Comparison of ENCODE assay signal across 8 cellular contexts in the genomic region with DNA sequence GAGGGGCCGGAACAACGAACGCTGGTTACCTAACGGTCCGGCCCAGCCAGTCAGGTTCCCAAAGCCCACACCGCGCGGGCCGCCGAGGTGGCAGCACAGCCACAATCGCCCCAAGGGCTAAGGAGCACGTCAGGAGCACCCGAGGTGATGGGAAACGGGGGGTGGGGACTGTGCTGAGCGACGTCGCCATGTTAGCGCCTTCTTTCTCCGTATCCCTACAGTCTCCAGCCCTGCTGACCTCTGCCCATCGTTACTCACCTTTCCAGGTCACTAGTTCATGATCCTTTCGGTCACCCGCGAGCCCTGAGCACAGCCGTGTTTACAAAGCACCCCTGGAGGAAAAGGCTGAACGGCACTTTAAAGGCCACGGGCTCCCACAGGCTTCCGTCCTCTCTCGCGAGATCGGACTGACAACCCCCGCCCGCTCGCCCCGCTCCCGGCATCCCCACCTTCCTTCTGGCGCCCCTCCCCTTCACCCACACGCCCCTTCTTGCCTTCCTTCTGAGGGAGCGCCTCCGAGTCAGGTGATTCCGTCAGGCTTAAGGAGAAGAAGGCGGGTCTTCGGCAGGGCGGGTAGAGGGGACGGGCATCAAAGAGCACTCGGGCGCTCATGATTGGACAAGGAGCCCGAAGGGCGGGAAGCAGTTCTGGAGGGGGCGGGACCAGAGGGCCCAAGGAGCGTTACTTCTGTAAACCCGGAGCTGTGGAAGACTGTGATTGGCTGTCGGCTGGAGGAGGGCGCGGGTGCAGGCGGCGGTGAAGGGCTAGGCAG. TPM values are rescaled to one million over a fixed set of nuclear protein-coding genes. Genes with fewer than 3 reads are reported as not detected.
DNase-seq lines count a peak whose midpoint lies in the region; ATAC-seq and TF ChIP-seq lines count a peak whose summit lies in the region.

A gene with protein sequence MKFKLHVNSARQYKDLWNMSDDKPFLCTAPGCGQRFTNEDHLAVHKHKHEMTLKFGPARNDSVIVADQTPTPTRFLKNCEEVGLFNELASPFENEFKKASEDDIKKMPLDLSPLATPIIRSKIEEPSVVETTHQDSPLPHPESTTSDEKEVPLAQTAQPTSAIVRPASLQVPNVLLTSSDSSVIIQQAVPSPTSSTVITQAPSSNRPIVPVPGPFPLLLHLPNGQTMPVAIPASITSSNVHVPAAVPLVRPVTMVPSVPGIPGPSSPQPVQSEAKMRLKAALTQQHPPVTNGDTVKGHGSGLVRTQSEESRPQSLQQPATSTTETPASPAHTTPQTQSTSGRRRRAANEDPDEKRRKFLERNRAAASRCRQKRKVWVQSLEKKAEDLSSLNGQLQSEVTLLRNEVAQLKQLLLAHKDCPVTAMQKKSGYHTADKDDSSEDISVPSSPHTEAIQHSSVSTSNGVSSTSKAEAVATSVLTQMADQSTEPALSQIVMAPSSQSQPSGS (minus strand): TSS at position 412 of the 772 bp plus-strand sequence. CDS start 31,760 bp downstream, outside the sequence.

- DNase-seq in CD14-positive monocyte (ENCODE audit: low spot score) (peak; percentile 100), NCI-H82 (lab: John Stamatoyannopoulos, UW) (peak; percentile 100), dermis blood vessel endothelial cell (peak; percentile 100), left lung (peak; percentile 98 to 100)
- peak; percentile 97 to 98 for DNase-seq in activated CD4-positive, alpha-beta T cell treated with anti-CD3 and anti-CD28 coated beads, Interleukin-2, amount 50 U/mL, for 48 hours
- DNase-seq in stimulated activated CD4-positive, alpha-beta T cell treated with anti-CD3 and anti-CD28 coated beads, Interleukin-2, amount 100 ng/mL, for 48 hours = peak; percentile 91

- no peaks in the 10 kb centered on the region for H3K27me3 Mint-ChIP-seq in CD14-positive monocyte (ENCODE audit: low read depth in 3 of 3)

- no peaks in the 10 kb centered on the region for H3K9me3 Mint-ChIP-seq in CD14-positive monocyte

- peak within 1 kb of the TSS; percentile 100 for H3K4me3 Mint-ChIP-seq in CD14-positive monocyte

- peaks cover 5 to 11% of the 10 kb centered on the region in 2 donors for H3K36me3 Mint-ChIP-seq in CD14-positive monocyte

- no peaks in the 10 kb centered on the region for H3K9me3 ChIP-seq in left lung

- H3K4me3 ChIP-seq in left lung = peak within 1 kb of the TSS; percentile 84 to 92

- peaks cover 21% of the 10 kb centered on the region for H3K4me1 Mint-ChIP-seq in CD14-positive monocyte

- intact Hi-C loops in CD14-positive monocyte (cut with micrococcal nuclease) = no loop called here
- intact Hi-C loops in left lung (cut with DNase I) = no loop called here

- H3K36me3 ChIP-seq in left lung = no peaks in the 10 kb centered on the region

- H3K27ac Mint-ChIP-seq in CD14-positive monocyte = peak within 1 kb of the TSS; percentile 98 to 100 (median 99)

- peaks cover 0 to 26% of the 10 kb centered on the region in 2 donors for H3K4me1 ChIP-seq in left lung

- peak within 1 kb of the TSS; percentile 90 to 93 for H3K27ac ChIP-seq in left lung

- no peaks in the 10 kb centered on the region for H3K27me3 ChIP-seq in left lung

- peak; percentile 96 for ATAC-seq in GM19397 (IDR thresholded peaks at IDR 0.05; ENCODE audit: unreplicated experiment)
- ATAC-seq in HG03571 (IDR thresholded peaks at IDR 0.05; ENCODE audit: unreplicated experiment) = peak; percentile 95
- ATAC-seq in left lung = peak; percentile 96

- TF ChIP-seq CTCF in CD14-positive monocyte (IDR thresholded peaks at IDR 0.05) = no peak
- TF ChIP-seq CTCF in left lung (IDR thresholded peaks at IDR 0.05) = no peak

RNA-seq across cellular contexts. Expression of the gene that starts here (rescaled TPM):
- 10 to 100 TPM; 17.4 to 22.1 TPM for polyA plus RNA-seq in CD14-positive monocyte
- total RNA-seq in dermis blood vessel endothelial cell = 56.8 and 66.5 TPM in 2 replicates
- total RNA-seq in left lung = 10 to 100 TPM; 45.0 to 51.3 TPM

Comparison
In these comparisons a context has a peak if more than half of its experiments do, and no peak if none do; other contexts are left out.
1. Peak in every context shown above with its lines: DNase-seq, ATAC-seq, H3K4me3 ChIP-seq and H3K27ac ChIP-seq.